8 cellular contexts compared by ENCODE assay signal in the genomic region with DNA sequence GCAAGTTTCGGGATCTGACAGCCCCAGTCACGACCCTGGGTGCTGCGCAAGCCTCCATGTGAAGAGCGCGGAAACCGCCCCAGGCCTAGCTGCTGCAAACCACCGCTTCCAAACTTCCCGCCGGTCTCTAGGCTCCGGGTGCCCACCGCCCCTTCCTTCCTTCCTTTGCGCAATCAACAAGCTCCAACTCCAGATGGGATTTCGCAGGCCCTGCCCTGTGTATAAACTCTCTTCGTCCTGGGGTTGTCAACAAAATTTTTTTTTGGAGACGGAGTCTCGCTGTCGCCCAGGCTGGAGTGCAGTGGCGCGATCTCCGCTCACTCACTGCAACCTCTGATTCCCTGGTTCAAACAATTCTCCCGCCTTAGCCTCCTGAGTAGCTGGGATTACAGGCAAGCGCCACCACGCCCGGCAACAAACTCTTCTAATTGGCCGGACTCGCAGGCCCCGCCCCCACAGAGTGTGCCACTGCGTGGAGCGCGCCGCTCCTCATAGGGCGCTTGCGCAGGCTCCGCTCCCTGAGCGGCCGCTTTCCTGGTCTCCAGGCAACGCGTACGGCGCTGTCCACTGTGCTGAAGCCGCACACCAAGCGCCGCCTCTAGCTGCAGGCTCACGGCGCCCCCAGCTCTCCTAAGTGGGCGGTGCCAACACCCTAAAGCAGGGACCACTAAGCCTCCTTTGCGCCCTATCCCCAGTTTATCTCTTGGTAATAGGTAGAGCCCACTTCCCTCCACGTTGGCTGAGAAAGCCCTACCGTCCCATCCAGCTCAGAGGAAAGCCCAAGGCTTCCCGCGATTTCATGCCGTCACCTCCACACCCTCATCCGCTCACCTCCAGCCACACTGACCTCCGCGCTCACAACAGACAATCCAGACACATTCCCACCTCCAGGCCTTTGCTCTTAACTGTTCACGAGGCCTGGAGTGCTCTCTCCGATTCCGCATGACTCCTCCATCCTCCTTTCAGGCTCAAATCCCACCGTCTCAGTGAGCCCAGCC. TPM values are rescaled to one million over a fixed set of nuclear protein-coding genes. Genes with fewer than 3 reads are reported as not detected.
DNase-seq lines count a peak whose midpoint lies in the region; ATAC-seq and TF ChIP-seq lines count a peak whose summit lies in the region.

No MANE protein-coding gene starts in this region.

- H3K4me3 ChIP-seq in BJ (ENCODE audit: low read depth, low read length) (no peak overlapping the region), LNCaP clone FGC (ENCODE audit: low read depth, low read length) (no peak overlapping the region), fibroblast of lung (replicated peaks in 1 of 4; ENCODE audit: control extremely low read depth in 1 of 4, insufficient read depth in 1 of 4, low read depth in 3 of 4, low read length in 4 of 4) (peak overlapping the region in 3 of 4 experiments; percentile 1 to 35 (median 26))

- H4K20me1 ChIP-seq in fibroblast of lung (ENCODE audit: control insufficient read depth, extremely low read depth, insufficient read depth, low read length), result peaks cover 2% of the 10 kb centered on the region

- H3K4me3 Mint-ChIP-seq in natural killer cell treated with Interleukin-12 subunit alpha and Interleukin-12 subunit beta and Interleukin-15 and Interleukin-18, amount 100 ng/mL, for 72 hours, result peak overlapping the region; percentile 86
- peak overlapping the region; percentile 72 for H3K4me3 Mint-ChIP-seq in stimulated activated memory B cell treated with anti-CD40 and anti-IgM and Interleukin-4, amounts not matched to agents 10 μg/mL and 1 μg/mL and 100 μg/mL, for 72 hours

- ATAC-seq in GM21381 (IDR thresholded peaks at IDR 0.05; ENCODE audit: unreplicated experiment), result peak; percentile 78
- peak; percentile 98 for ATAC-seq in natural killer cell treated with Interleukin-12 subunit alpha and Interleukin-12 subunit beta and Interleukin-15 and Interleukin-18, amount 100 ng/mL, for 72 hours
- ATAC-seq in stimulated activated memory B cell treated with anti-CD40 and anti-IgM and Interleukin-4, amounts not matched to agents 10 μg/mL and 1 μg/mL and 100 μg/mL, for 72 hours, result peak; percentile 95

- no peak overlapping the region for H3K27ac ChIP-seq in fibroblast of lung (ENCODE audit: insufficient read depth, low read length)

- no peak for TF ChIP-seq CTCF in BJ (IDR thresholded peaks at IDR 0.05; ENCODE audit: insufficient read depth, low read depth, low read length)
- 0 out of 2 replicates have a peak, but pooled peaks have one; percentile 2 for TF ChIP-seq CTCF in LNCaP clone FGC (IDR thresholded peaks at IDR 0.05; ENCODE audit: control insufficient read depth, extremely low read depth, insufficient read depth)
- no peak for TF ChIP-seq CTCF in fibroblast of lung (conservative IDR thresholded peaks at IDR 0.05 in 1 of 2, IDR thresholded peaks at IDR 0.05 in 1 of 2; ENCODE audit: low read depth in 1 of 2, low read length in 2 of 2)

- peak; percentile 69 for DNase-seq in BJ (ENCODE audit: low read depth)
- peak; percentile 73 for DNase-seq in LNCaP clone FGC (ENCODE audit: low read depth)
- DNase-seq in RPMI8226, result peak; percentile 93
- DNase-seq in activated T-helper 1 cell treated with anti-CD3 and anti-CD28 coated beads, Interleukin-2, amount 50 U/mL, for 16 hours (ENCODE audit: low read depth in 1 of 2, low spot score in 1 of 2), result peak; percentile 64 to 72
- peak; percentile 88 to 93 for DNase-seq in fibroblast of lung (ENCODE audit: low read depth in 2 of 2)
- DNase-seq in natural killer cell treated with Interleukin-12 subunit alpha and Interleukin-12 subunit beta and Interleukin-15 and Interleukin-18, amount 100 ng/mL, for 72 hours (ENCODE audit: low spot score), result peak; percentile 91

- H3K9me3 Mint-ChIP-seq in natural killer cell treated with Interleukin-12 subunit alpha and Interleukin-12 subunit beta and Interleukin-15 and Interleukin-18, amount 100 ng/mL, for 72 hours, result no peaks in the 10 kb centered on the region
- no peaks in the 10 kb centered on the region for H3K9me3 Mint-ChIP-seq in stimulated activated memory B cell treated with anti-CD40 and anti-IgM and Interleukin-4, amounts not matched to agents 10 μg/mL and 1 μg/mL and 100 μg/mL, for 72 hours

- H3K4me1 Mint-ChIP-seq in natural killer cell treated with Interleukin-12 subunit alpha and Interleukin-12 subunit beta and Interleukin-15 and Interleukin-18, amount 100 ng/mL, for 72 hours (ENCODE audit: low read depth in 2 of 2), result peaks cover 20 to 30% of the 10 kb centered on the region in 2 donors
- H3K4me1 Mint-ChIP-seq in stimulated activated memory B cell treated with anti-CD40 and anti-IgM and Interleukin-4, amounts not matched to agents 10 μg/mL and 1 μg/mL and 100 μg/mL, for 72 hours, result peaks cover 26% of the 10 kb centered on the region

- no peaks in the 10 kb centered on the region for H3K79me2 ChIP-seq in fibroblast of lung (ENCODE audit: control insufficient read depth, insufficient read depth, low read length)

- H3K4me2 ChIP-seq in fibroblast of lung (ENCODE audit: extremely low read depth, insufficient read depth, low read length), result peak overlapping the region; percentile 68

- H3K36me3 ChIP-seq in BJ (ENCODE audit: control insufficient read depth, insufficient read depth, low read length) (peaks cover 15% of the 10 kb centered on the region), fibroblast of lung (ENCODE audit: control insufficient read depth, insufficient read depth, low read length) (peaks cover 13% of the 10 kb centered on the region)

- POLR2A ChIA-PET in BJ (lab: Charles Lee), result no interaction called here

- H3K36me3 Mint-ChIP-seq in natural killer cell treated with Interleukin-12 subunit alpha and Interleukin-12 subunit beta and Interleukin-15 and Interleukin-18, amount 100 ng/mL, for 72 hours, result no peaks in the 10 kb centered on the region
- peaks cover 16% of the 10 kb centered on the region for H3K36me3 Mint-ChIP-seq in stimulated activated memory B cell treated with anti-CD40 and anti-IgM and Interleukin-4, amounts not matched to agents 10 μg/mL and 1 μg/mL and 100 μg/mL, for 72 hours

- H3K9ac ChIP-seq in fibroblast of lung (ENCODE audit: insufficient read depth, low read length), result no peak overlapping the region

- H3K27me3 Mint-ChIP-seq in natural killer cell treated with Interleukin-12 subunit alpha and Interleukin-12 subunit beta and Interleukin-15 and Interleukin-18, amount 100 ng/mL, for 72 hours, result peaks cover 7 to 8% of the 10 kb centered on the region in 2 donors
- H3K27me3 Mint-ChIP-seq in stimulated activated memory B cell treated with anti-CD40 and anti-IgM and Interleukin-4, amounts not matched to agents 10 μg/mL and 1 μg/mL and 100 μg/mL, for 72 hours, result peaks cover 20% of the 10 kb centered on the region

- CTCF ChIA-PET in BJ (lab: Yijun Ruan, JAX), result interaction anchor here (0.8 to 8.0 kb wide), 7 partner anchors 22 to 212 kb away, joined by 3 to 115 read pairs (median 4); a partner anchor contains a TSS

- H2AFZ ChIP-seq in fibroblast of lung (ENCODE audit: low read length), result no peak overlapping the region

- H3K4me1 ChIP-seq in fibroblast of lung (ENCODE audit: control insufficient read depth, extremely low read depth, insufficient read depth, low read length), result peaks cover 2% of the 10 kb centered on the region

- peak overlapping the region in 1 of 2 donors; percentile 61 for H3K27ac Mint-ChIP-seq in natural killer cell treated with Interleukin-12 subunit alpha and Interleukin-12 subunit beta and Interleukin-15 and Interleukin-18, amount 100 ng/mL, for 72 hours
- no peak overlapping the region for H3K27ac Mint-ChIP-seq in stimulated activated memory B cell treated with anti-CD40 and anti-IgM and Interleukin-4, amounts not matched to agents 10 μg/mL and 1 μg/mL and 100 μg/mL, for 72 hours

- H3K9me3 ChIP-seq in fibroblast of lung (ENCODE audit: control insufficient read depth, insufficient read depth, low read depth, low read length), result no peaks in the 10 kb centered on the region

- H3K27me3 ChIP-seq in BJ (ENCODE audit: control insufficient read depth, insufficient read depth, low read length) (no peaks in the 10 kb centered on the region), fibroblast of lung (ENCODE audit: control insufficient read depth, insufficient read depth, low read length) (no peaks in the 10 kb centered on the region)

RNA-seq across cellular contexts. Expression of a gene that starts 5.5 kb away (rescaled TPM):
- polyA plus RNA-seq in BJ (2011; rRNA removed) (23.9 and 46.5 TPM in 2 replicates), fibroblast of lung (21.1 and 22.6 TPM in 2 replicates)
- polyA minus RNA-seq in BJ (2011; rRNA and poly(A)+ RNA removed), result 9.1 and 11.2 TPM in 2 replicates
- 27.7 and 29.1 TPM in 2 replicates for total RNA-seq in fibroblast of lung
- polyA plus RNA-seq in fibroblast of lung (2012), result 33.6 and 39.4 TPM in 2 replicates
- polyA minus RNA-seq in fibroblast of lung (ENCODE audit: low replicate concordance), result 2.8 and 18.1 TPM in 2 replicates
- total RNA-seq in natural killer cell treated with Interleukin-12 subunit alpha and Interleukin-12 subunit beta and Interleukin-15 and Interleukin-18, amount 100 ng/mL, for 72 hours, result 100 to 1,000 TPM in 1 of 2 donors, 10 to 100 TPM in 1; 32.0 to 110 TPM

RNA-seq across cellular contexts. Expression of a gene that starts 22.2 kb away (rescaled TPM):
- polyA plus RNA-seq in BJ (2011; rRNA removed) (43.5 and 64.2 TPM in 2 replicates), fibroblast of lung (42.6 and 48.6 TPM in 2 replicates)
- 110 and 151 TPM in 2 replicates for polyA minus RNA-seq in BJ (2011; rRNA and poly(A)+ RNA removed)
- 52.9 and 76.8 TPM in 2 replicates for total RNA-seq in fibroblast of lung
- polyA plus RNA-seq in fibroblast of lung (2012), result 63.1 and 73.7 TPM in 2 replicates
- polyA minus RNA-seq in fibroblast of lung (ENCODE audit: low replicate concordance), result 152 and 202 TPM in 2 replicates
- total RNA-seq in natural killer cell treated with Interleukin-12 subunit alpha and Interleukin-12 subunit beta and Interleukin-15 and Interleukin-18, amount 100 ng/mL, for 72 hours, result 100 to 1,000 TPM; 403 to 422 TPM

RNA-seq across cellular contexts. Expression of a gene that starts 41.6 kb away (rescaled TPM):
- 99.0 and 148 TPM in 2 replicates for polyA plus RNA-seq in BJ (2011; rRNA removed)
- 74.9 and 75.6 TPM in 2 replicates for polyA minus RNA-seq in BJ (2011; rRNA and poly(A)+ RNA removed)
- 55.0 and 78.4 TPM in 2 replicates for total RNA-seq in fibroblast of lung
- 109 and 163 TPM in 2 replicates for polyA plus RNA-seq in fibroblast of lung
- polyA plus RNA-seq in fibroblast of lung (2012), result 116 and 176 TPM in 2 replicates
- 87.4 and 143 TPM in 2 replicates for polyA minus RNA-seq in fibroblast of lung (ENCODE audit: low replicate concordance)
- total RNA-seq in natural killer cell treated with Interleukin-12 subunit alpha and Interleukin-12 subunit beta and Interleukin-15 and Interleukin-18, amount 100 ng/mL, for 72 hours, result 100 to 1,000 TPM; 298 to 579 TPM

Comparison
In these comparisons a context has a peak if more than half of its experiments do, and no peak if none do; other contexts are left out.
1. H3K4me3 ChIP-seq: peak in fibroblast of lung (3 of 4); none in BJ (single experiment) and LNCaP clone FGC (single experiment).
2. Peak in every context shown above with its lines, with median percentiles within 50 percentile points of each other: DNase-seq and ATAC-seq.